ENCODE assay signal across 9 cellular contexts in the genomic region with DNA sequence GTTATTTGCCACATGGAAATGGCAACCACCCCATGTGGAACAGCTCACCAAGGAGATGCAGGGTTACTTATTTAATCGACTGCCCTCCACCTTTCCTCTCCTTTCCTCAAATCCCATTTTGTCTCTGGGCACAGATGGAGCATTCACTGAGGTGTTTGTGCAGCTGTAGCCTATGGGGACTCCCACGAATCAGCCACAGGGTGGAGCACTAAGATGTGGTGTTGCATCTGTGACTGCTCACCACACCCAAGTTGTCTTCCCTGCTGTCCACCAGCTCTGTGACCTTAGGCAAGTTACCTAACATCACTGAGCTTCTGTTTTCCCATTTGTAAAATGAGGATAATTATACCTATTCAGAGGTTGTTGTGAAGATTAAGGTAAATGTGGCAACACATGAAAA.
DNase-seq lines count a peak whose midpoint lies in the region; ATAC-seq and TF ChIP-seq lines count a peak whose summit lies in the region.
"Had no signal": no experiment of that assay in that cellular context is flagged by ENCODE, and none has a peak within 500 bp of the region (broad histone marks: within the 10 kb centered on the region; RNA-seq: fewer than 3 reads in every experiment).

No MANE protein-coding gene starts in this region.

- H2AK5ac ChIP-seq in mesenchymal stem cell (ENCODE audit: low read length, severe bottlenecking): no peak overlapping the region

- intact Hi-C loops in body of pancreas (cut with DNase I): no loop called here

- no peak overlapping the region for H3K9ac ChIP-seq in mesenchymal stem cell (ENCODE audit: low read length)

- DNase-seq in activated T-cell treated with anti-CD3 and anti-CD28 coated beads, Interleukin-2, amount 50 U/mL, for 48 hours: peak; percentile 21 to 25
- DNase-seq in activated T-cell treated with anti-CD3 and anti-CD28 coated beads, Interleukin-2, amount 50 U/mL, for 1 hour: no peak
- DNase-seq in MG63 (peak; percentile 7), body of pancreas (peak; percentile 33 to 66 (median 47)), mesenchymal stem cell (peak; percentile 8), OCI-M2 (lab: John Stamatoyannopoulos, UW; ENCODE audit: unreplicated experiment) (no peak), amniotic stem cell (lab: John Stamatoyannopoulos, UW) (no peak), mesothelial cell of epicardium (ENCODE audit: low spot score in 2 of 2, unreplicated experiment in 2 of 2) (no peak)

- H2AFZ ChIP-seq in mesenchymal stem cell (ENCODE audit: low read depth, low read length): no peak overlapping the region

- peak; percentile 42 for ATAC-seq in body of pancreas

- no peak overlapping the region for H3K4me3 Mint-ChIP-seq in mesothelial cell of epicardium
- H3K4me3 Mint-ChIP-seq: memory B cell had no signal

- no peak overlapping the region for H2BK12ac ChIP-seq in mesenchymal stem cell (ENCODE audit: low read length in 2 of 2)

- H3K27me3 ChIP-seq in MG63 (no peaks in the 10 kb centered on the region), body of pancreas (no peaks in the 10 kb centered on the region), mesenchymal stem cell (ENCODE audit: control insufficient read depth in 1 of 2, insufficient read depth in 1 of 2, low read length in 2 of 2) (no peaks in the 10 kb centered on the region)

- no peak overlapping the region for H3K18ac ChIP-seq in mesenchymal stem cell (ENCODE audit: low read depth in 1 of 2, low read length in 2 of 2)

- no peak overlapping the region for H3K4me3 ChIP-seq in MG63
- no peak overlapping the region for H3K4me3 ChIP-seq in body of pancreas
- H3K4me3 ChIP-seq in mesenchymal stem cell (ENCODE audit: insufficient read depth in 1 of 2, low read depth in 1 of 2, low read length in 2 of 2): no peak overlapping the region

- H2BK120ac ChIP-seq in mesenchymal stem cell (ENCODE audit: low read depth, low read length): no peak overlapping the region

- no peak overlapping the region for H2BK5ac ChIP-seq in mesenchymal stem cell (ENCODE audit: low read depth, low read length, poor library complexity, severe bottlenecking)

- H3K9me3 Mint-ChIP-seq in mesothelial cell of epicardium: peaks cover 35% of the 10 kb centered on the region

- TF ChIP-seq POLR2A in body of pancreas (IDR thresholded peaks at IDR 0.05): no peak

- H3K36me3 Mint-ChIP-seq in mesothelial cell of epicardium: no peaks in the 10 kb centered on the region
- H3K36me3 Mint-ChIP-seq: memory B cell had no signal

- WGBS in body of pancreas, 2 donors: 21 to 24% methylated on average over 2 of the region's 2 CpGs
- 47% methylated on average over 2 of the region's 2 CpGs for WGBS in mesenchymal stem cell

- no peak overlapping the region for H3K27ac ChIP-seq in body of pancreas
- H3K27ac ChIP-seq in mesenchymal stem cell (ENCODE audit: low read length, poor library complexity, severe bottlenecking): no peak overlapping the region

- no peak overlapping the region for H3K4ac ChIP-seq in mesenchymal stem cell (ENCODE audit: low read depth in 1 of 2, low read length in 2 of 2)

- peaks cover 2% of the 10 kb centered on the region for H3K27me3 Mint-ChIP-seq in mesothelial cell of epicardium (ENCODE audit: low read depth)

- no peak overlapping the region for H4K8ac ChIP-seq in mesenchymal stem cell (ENCODE audit: low read length)

- no peak overlapping the region for H3K23ac ChIP-seq in mesenchymal stem cell (ENCODE audit: low read length in 2 of 2)

- H3K27ac Mint-ChIP-seq in mesothelial cell of epicardium: no peak overlapping the region
- H3K27ac Mint-ChIP-seq: memory B cell had no signal

- H3K14ac ChIP-seq in mesenchymal stem cell (ENCODE audit: low read length in 2 of 2): no peak overlapping the region

- H3K4me1 Mint-ChIP-seq in mesothelial cell of epicardium: no peaks in the 10 kb centered on the region
- H3K4me1 Mint-ChIP-seq: memory B cell had no signal

- no peak overlapping the region for H3K4me2 ChIP-seq in mesenchymal stem cell (ENCODE audit: low read length, poor library complexity, severe bottlenecking)

- H3K9me3 ChIP-seq in MG63 (no peaks in the 10 kb centered on the region), body of pancreas (peaks cover 0 to 18% (median 0%) of the 10 kb centered on the region in 3 donors), mesenchymal stem cell (ENCODE audit: control insufficient read depth, low read length) (peaks cover 21% of the 10 kb centered on the region)

- no peaks in the 10 kb centered on the region for H3K36me3 ChIP-seq in MG63
- no peaks in the 10 kb centered on the region for H3K36me3 ChIP-seq in body of pancreas (replicated peaks in 1 of 2; ENCODE audit: insufficient read depth in 1 of 2, low read depth in 2 of 2)
- no peaks in the 10 kb centered on the region for H3K36me3 ChIP-seq in mesenchymal stem cell (ENCODE audit: control insufficient read depth in 1 of 2, insufficient read depth in 2 of 2, low read depth in 1 of 2, low read length in 2 of 2)

- TF ChIP-seq CTCF in body of pancreas (IDR thresholded peaks at IDR 0.05) (peak in 5 of 7 experiments; percentile 37 to 58 (median 47)), mesothelial cell of epicardium (IDR thresholded peaks at IDR 0.05; ENCODE audit: unreplicated experiment) (no peak)

- H3K79me1 ChIP-seq in mesenchymal stem cell (replicated peaks; ENCODE audit: low read length, poor library complexity, severe bottlenecking): no peaks in the 10 kb centered on the region

- no peak overlapping the region for H2BK15ac ChIP-seq in mesenchymal stem cell (ENCODE audit: low read depth, poor library complexity, severe bottlenecking)

- no peaks in the 10 kb centered on the region for H3K4me1 ChIP-seq in body of pancreas
- H3K4me1 ChIP-seq in mesenchymal stem cell (ENCODE audit: control insufficient read depth, insufficient read depth, low read depth, low read length): no peaks in the 10 kb centered on the region

- H4K91ac ChIP-seq in mesenchymal stem cell (ENCODE audit: low read length): no peak overlapping the region

Comparison
In these comparisons a context has a peak if more than half of its experiments do, and no peak if none do; other contexts are left out.
1. DNase-seq: peak in activated T-cell treated with anti-CD3 and anti-CD28 coated beads, Interleukin-2, amount 50 U/mL, for 48 hours (2 of 2), MG63 (single experiment), body of pancreas (4 of 4) and mesenchymal stem cell (single experiment); none in activated T-cell treated with anti-CD3 and anti-CD28 coated beads, Interleukin-2, amount 50 U/mL, for 1 hour (single experiment), OCI-M2 (single experiment), amniotic stem cell (single experiment) and mesothelial cell of epicardium (0 of 2).